In genomic region chr6:92263864-92264263, GRCh38 we compare ENCODE assay signal across 8 cellular contexts.
"Had no signal": no experiment of that assay in that cellular context is flagged by ENCODE, and none has a peak within 500 bp of the region (broad histone marks: within the 10 kb centered on the region; RNA-seq: fewer than 3 reads in every experiment).

No MANE protein-coding gene starts in this region.

- H3K4me3 ChIP-seq: GM23248, HAP-1 had no signal

- ATAC-seq: HCT116, HepG2 had no signal

- DNase-seq: GM23248, GOT3, H7, HFFc6, KBM-7 had no signal

- FAIRE-seq: HepG2 had no signal

- H3K36me3 ChIP-seq: HAP-1 had no signal
